1 cellular context compared by ENCODE assay signal in the genomic region with DNA sequence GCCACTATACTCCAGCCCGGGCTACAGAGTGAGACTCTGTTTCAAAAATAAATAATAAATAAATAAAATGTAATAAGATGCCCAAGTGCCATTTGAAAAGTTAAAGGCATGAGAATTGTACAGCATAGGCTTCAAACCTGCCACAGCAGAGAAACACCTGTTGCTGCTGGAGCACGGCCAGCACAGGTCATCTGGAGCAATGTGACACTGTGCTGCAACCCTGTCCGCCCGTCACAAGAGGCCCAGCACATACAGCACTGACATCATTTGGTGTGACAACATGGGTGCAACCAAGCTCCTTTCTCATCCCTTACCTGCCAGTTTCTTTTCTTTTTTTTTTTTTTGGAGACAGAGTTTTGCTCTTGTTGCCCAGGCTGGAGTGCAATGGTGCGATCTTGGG.
TF ChIP-seq lines count a peak whose summit lies in the region.

No MANE protein-coding gene starts in this region.

TF ChIP-seq in GM23338, 12 proteins besides CTCF, POLR2A, EP300 and RAD21 (continued from another document):
- TF ChIP-seq, protein P1, sequence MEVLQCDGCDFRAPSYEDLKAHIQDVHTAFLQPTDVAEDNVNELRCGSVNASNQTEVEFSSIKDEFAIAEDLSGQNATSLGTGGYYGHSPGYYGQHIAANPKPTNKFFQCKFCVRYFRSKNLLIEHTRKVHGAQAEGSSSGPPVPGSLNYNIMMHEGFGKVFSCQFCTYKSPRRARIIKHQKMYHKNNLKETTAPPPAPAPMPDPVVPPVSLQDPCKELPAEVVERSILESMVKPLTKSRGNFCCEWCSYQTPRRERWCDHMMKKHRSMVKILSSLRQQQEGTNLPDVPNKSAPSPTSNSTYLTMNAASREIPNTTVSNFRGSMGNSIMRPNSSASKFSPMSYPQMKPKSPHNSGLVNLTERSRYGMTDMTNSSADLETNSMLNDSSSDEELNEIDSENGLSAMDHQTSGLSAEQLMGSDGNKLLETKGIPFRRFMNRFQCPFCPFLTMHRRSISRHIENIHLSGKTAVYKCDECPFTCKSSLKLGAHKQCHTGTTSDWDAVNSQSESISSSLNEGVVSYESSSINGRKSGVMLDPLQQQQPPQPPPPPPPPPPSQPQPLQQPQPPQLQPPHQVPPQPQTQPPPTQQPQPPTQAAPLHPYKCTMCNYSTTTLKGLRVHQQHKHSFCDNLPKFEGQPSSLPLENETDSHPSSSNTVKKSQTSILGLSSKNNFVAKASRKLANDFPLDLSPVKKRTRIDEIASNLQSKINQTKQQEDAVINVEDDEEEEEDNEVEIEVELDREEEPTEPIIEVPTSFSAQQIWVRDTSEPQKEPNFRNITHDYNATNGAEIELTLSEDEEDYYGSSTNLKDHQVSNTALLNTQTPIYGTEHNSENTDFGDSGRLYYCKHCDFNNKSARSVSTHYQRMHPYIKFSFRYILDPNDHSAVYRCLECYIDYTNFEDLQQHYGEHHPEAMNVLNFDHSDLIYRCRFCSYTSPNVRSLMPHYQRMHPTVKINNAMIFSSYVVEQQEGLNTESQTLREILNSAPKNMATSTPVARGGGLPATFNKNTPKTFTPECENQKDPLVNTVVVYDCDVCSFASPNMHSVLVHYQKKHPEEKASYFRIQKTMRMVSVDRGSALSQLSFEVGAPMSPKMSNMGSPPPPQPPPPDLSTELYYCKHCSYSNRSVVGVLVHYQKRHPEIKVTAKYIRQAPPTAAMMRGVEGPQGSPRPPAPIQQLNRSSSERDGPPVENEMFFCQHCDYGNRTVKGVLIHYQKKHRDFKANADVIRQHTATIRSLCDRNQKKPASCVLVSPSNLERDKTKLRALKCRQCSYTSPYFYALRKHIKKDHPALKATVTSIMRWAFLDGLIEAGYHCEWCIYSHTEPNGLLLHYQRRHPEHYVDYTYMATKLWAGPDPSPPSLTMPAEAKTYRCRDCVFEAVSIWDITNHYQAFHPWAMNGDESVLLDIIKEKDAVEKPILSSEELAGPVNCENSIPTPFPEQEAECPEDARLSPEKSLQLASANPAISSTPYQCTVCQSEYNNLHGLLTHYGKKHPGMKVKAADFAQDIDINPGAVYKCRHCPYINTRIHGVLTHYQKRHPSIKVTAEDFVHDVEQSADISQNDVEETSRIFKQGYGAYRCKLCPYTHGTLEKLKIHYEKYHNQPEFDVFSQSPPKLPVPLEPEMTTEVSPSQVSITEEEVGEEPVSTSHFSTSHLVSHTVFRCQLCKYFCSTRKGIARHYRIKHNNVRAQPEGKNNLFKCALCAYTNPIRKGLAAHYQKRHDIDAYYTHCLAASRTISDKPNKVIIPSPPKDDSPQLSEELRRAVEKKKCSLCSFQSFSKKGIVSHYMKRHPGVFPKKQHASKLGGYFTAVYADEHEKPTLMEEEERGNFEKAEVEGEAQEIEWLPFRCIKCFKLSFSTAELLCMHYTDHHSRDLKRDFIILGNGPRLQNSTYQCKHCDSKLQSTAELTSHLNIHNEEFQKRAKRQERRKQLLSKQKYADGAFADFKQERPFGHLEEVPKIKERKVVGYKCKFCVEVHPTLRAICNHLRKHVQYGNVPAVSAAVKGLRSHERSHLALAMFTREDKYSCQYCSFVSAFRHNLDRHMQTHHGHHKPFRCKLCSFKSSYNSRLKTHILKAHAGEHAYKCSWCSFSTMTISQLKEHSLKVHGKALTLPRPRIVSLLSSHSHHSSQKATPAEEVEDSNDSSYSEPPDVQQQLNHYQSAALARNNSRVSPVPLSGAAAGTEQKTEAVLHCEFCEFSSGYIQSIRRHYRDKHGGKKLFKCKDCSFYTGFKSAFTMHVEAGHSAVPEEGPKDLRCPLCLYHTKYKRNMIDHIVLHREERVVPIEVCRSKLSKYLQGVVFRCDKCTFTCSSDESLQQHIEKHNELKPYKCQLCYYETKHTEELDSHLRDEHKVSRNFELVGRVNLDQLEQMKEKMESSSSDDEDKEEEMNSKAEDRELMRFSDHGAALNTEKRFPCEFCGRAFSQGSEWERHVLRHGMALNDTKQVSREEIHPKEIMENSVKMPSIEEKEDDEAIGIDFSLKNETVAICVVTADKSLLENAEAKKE (CRISPR knock-in tag; IDR thresholded peaks at IDR 0.05): no peak
- TF ChIP-seq NANOG (IDR thresholded peaks at IDR 0.05; ENCODE audit: borderline replicate concordance) (no peak), EZH2 (IDR thresholded peaks at IDR 0.05; ENCODE audit: low read depth, unreplicated experiment) (no peak), ZNF331 (CRISPR knock-in tag; IDR thresholded peaks at IDR 0.05; ENCODE audit: low read depth) (no peak)
